Comparison of ENCODE assay signal across 8 cellular contexts in genomic region chr12:62933871-62934798, GRCh38. TPM values are rescaled to one million over a fixed set of nuclear protein-coding genes. Genes with fewer than 3 reads are reported as not detected.
DNase-seq lines count a peak whose midpoint lies in the region; ATAC-seq and TF ChIP-seq lines count a peak whose summit lies in the region.

No MANE protein-coding gene starts in this region.

- no peak for TF ChIP-seq CTCF in parathyroid adenoma (IDR thresholded peaks at IDR 0.05)

- ATAC-seq in HG02571 (IDR thresholded peaks at IDR 0.05; ENCODE audit: unreplicated experiment) (peak; percentile 27), HG03520 (IDR thresholded peaks at IDR 0.05; ENCODE audit: unreplicated experiment) (no peak)
- ATAC-seq in activated naive CD4-positive, alpha-beta T cell treated with anti-CD3 and anti-CD28 coated beads, Interleukin-2, amount 50 U/mL, for 72 hours, result peak; percentile 18 to 69

- in situ Hi-C loops in G401 (cut with HindIII; ENCODE audit: low sequenced_read_pairs), result no loop called here

- no peak overlapping the region for H3K27ac Mint-ChIP-seq in activated naive CD4-positive, alpha-beta T cell treated with anti-CD3 and anti-CD28 coated beads, Interleukin-2, amount 50 U/mL, for 72 hours

- peak overlapping the region; percentile 90 for H3K4me3 ChIP-seq in parathyroid adenoma (ENCODE audit: low read depth, low read length)

- H2AFZ ChIP-seq in parathyroid adenoma, result peak overlapping the region; percentile 85

- H3K9me3 Mint-ChIP-seq in activated naive CD4-positive, alpha-beta T cell treated with anti-CD3 and anti-CD28 coated beads, Interleukin-2, amount 50 U/mL, for 72 hours, result no peaks in the 10 kb centered on the region

- no peaks in the 10 kb centered on the region for H3K9me3 ChIP-seq in parathyroid adenoma (ENCODE audit: control insufficient read depth, low read length)

- peaks cover 27% of the 10 kb centered on the region for H3K4me1 ChIP-seq in parathyroid adenoma

- peak; percentile 6 for DNase-seq in A172 (ENCODE audit: low spot score)
- DNase-seq in G401 (ENCODE audit: low spot score), result peak; percentile 63
- peak; percentile 20 for DNase-seq in NCI-H146 treated with DMSO at 0.1 percent for 48 hours (lab: John Stamatoyannopoulos, UW; ENCODE audit: unreplicated experiment)
- peak in 1 of 2 donors; percentile 25 for DNase-seq in activated naive CD4-positive, alpha-beta T cell treated with anti-CD3 and anti-CD28 coated beads, Interleukin-2, amount 50 U/mL, for 72 hours (ENCODE audit: low spot score in 2 of 2)
- peak; percentile 85 for DNase-seq in cardiac septum (ENCODE audit: low spot score)

- H3K79me2 ChIP-seq in parathyroid adenoma, result peaks cover 23% of the 10 kb centered on the region

- H3K27ac ChIP-seq in parathyroid adenoma, result peak overlapping the region; percentile 95

- peak overlapping the region; percentile 79 for H3K4me2 ChIP-seq in parathyroid adenoma (ENCODE audit: low read length)

- intact Hi-C loops in cardiac septum (cut with DNase I), result loop anchor here (2.0 to 10.0 kb wide), 2 partner anchors 79 to 117 kb away; no protein-coding TSS in a partner anchor

- H3K36me3 ChIP-seq in parathyroid adenoma (ENCODE audit: control insufficient read depth, insufficient read depth, low read length), result no peaks in the 10 kb centered on the region

- peaks cover 0 to 13% of the 10 kb centered on the region in 2 donors for H3K36me3 Mint-ChIP-seq in activated naive CD4-positive, alpha-beta T cell treated with anti-CD3 and anti-CD28 coated beads, Interleukin-2, amount 50 U/mL, for 72 hours

- H3K27me3 ChIP-seq in parathyroid adenoma (ENCODE audit: control insufficient read depth, insufficient read depth, low read length), result no peaks in the 10 kb centered on the region

- peak overlapping the region; percentile 74 for H3K9ac ChIP-seq in parathyroid adenoma

RNA-seq across cellular contexts. Expression of gene PPM1H, which starts 0.8 kb away (rescaled TPM):
- total RNA-seq in A172 (2014; rRNA removed; shearing (Covaris generic)), result 7.0 and 9.2 TPM in 2 replicates
- 42.6 and 65.7 TPM in 2 replicates for total RNA-seq in G401 (2014; rRNA removed; shearing (Covaris generic))
- total RNA-seq in activated naive CD4-positive, alpha-beta T cell treated with anti-CD3 and anti-CD28 coated beads, Interleukin-2, amount 50 U/mL, for 72 hours, result under 1 TPM in 1 of 2 donors, not detected in 1; 0.18 TPM
- total RNA-seq in cardiac septum, result 4.0 TPM
